8 cellular contexts compared by ENCODE assay signal in the genomic region with DNA sequence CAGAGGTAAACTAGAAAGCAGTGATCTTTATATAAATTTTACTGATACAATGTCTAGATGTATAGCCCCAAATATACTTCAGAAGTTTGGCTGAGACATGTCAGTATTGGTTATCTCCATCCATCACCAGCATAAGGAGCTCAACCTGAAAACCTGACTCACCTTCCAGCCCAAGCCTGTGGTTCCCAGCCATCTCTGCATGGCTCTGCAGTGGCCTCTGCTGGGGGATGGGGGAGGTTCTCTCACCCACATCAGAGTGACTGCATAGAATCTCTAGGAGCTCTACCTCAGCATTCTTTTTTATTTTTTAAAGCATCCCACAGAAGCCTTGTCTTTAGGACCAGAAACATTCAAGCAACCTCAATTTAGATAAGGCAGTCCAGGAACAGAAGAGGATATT. TPM values are rescaled to one million over a fixed set of nuclear protein-coding genes. Genes with fewer than 3 reads are reported as not detected.
DNase-seq lines count a peak whose midpoint lies in the region; ATAC-seq and TF ChIP-seq lines count a peak whose summit lies in the region.

No MANE protein-coding gene starts in this region.

- TF ChIP-seq CTCF in GM12865 (IDR thresholded peaks at IDR 0.05; ENCODE audit: insufficient read depth, low read depth, low read length, missing control alignments) (peak; percentile 84), KMS-11 (conservative IDR thresholded peaks at IDR 0.05; ENCODE audit: low read depth, low read length) (peak; percentile 73), chondrocyte (IDR thresholded peaks at IDR 0.05) (peak; percentile 74), nephron (IDR thresholded peaks at IDR 0.05; ENCODE audit: unreplicated experiment in 3 of 3) (peak; percentile 39 to 49 (median 40)), upper lobe of right lung (IDR thresholded peaks at IDR 0.05) (peak; percentile 48)

- peaks cover 80% of the 10 kb centered on the region for H3K4me1 ChIP-seq in KMS-11 (ENCODE audit: low read depth, poor library complexity, severe bottlenecking)
- peaks cover 33% of the 10 kb centered on the region for H3K4me1 ChIP-seq in upper lobe of right lung

- no peaks in the 10 kb centered on the region for H3K27me3 ChIP-seq in KMS-11 (ENCODE audit: insufficient read depth, low read depth)
- H3K27me3 ChIP-seq in upper lobe of right lung, result no peaks in the 10 kb centered on the region

- H3K27me3 Mint-ChIP-seq in chondrocyte (ENCODE audit: low read depth), result no peaks in the 10 kb centered on the region
- peaks cover 3% of the 10 kb centered on the region for H3K27me3 Mint-ChIP-seq in nephron (ENCODE audit: low read depth)

- DNase-seq in GM12865 (ENCODE audit: low read depth) (peak; percentile 81), chondrocyte (ENCODE audit: low spot score) (no peak), upper lobe of right lung (no peak)
- DNase-seq in activated CD4-positive, alpha-beta T cell treated with anti-CD3 and anti-CD28 coated beads for 24 hours (ENCODE audit: low read depth in 2 of 2), result peak; percentile 67 to 74

- H3K27ac Mint-ChIP-seq in chondrocyte (ENCODE audit: unreplicated experiment), result peak overlapping the region; percentile 28
- no peak overlapping the region for H3K27ac Mint-ChIP-seq in nephron

- H3K9ac ChIP-seq in KMS-11, result no peak overlapping the region

- H3K36me3 ChIP-seq in KMS-11 (ENCODE audit: insufficient read depth) (no peaks in the 10 kb centered on the region), upper lobe of right lung (no peaks in the 10 kb centered on the region)

- H3K4me3 ChIP-seq in GM12865 (ENCODE audit: low read depth, low read length) (no peak overlapping the region), KMS-11 (IDR thresholded peaks at IDR 0.05; ENCODE audit: insufficient read depth, low read depth, low read length) (no peak overlapping the region), upper lobe of right lung (no peak overlapping the region)

- H3K4me1 Mint-ChIP-seq in chondrocyte (ENCODE audit: low read depth) (peaks cover 39% of the 10 kb centered on the region), nephron (peaks cover 41% of the 10 kb centered on the region)

- H3K36me3 Mint-ChIP-seq in chondrocyte (ENCODE audit: low read depth), result no peaks in the 10 kb centered on the region
- no peaks in the 10 kb centered on the region for H3K36me3 Mint-ChIP-seq in nephron (ENCODE audit: low read depth)

- H3K79me2 ChIP-seq in KMS-11 (ENCODE audit: insufficient read depth, low read depth), result peaks cover 100% of the 10 kb centered on the region

- H3K27ac ChIP-seq in KMS-11 (peak overlapping the region; percentile 15; the same call in 1 of the 2 replicates), upper lobe of right lung (no peak overlapping the region)

- no peak overlapping the region for H3K4me3 Mint-ChIP-seq in chondrocyte (ENCODE audit: unreplicated experiment)
- no peak overlapping the region for H3K4me3 Mint-ChIP-seq in nephron

- H4K20me1 ChIP-seq in KMS-11 (ENCODE audit: insufficient read depth), result peaks cover 100% of the 10 kb centered on the region

- intact Hi-C loops in upper lobe of right lung (cut with DNase I), result no loop called here

- no peaks in the 10 kb centered on the region for H3K9me3 ChIP-seq in upper lobe of right lung

- no peak overlapping the region for H2AFZ ChIP-seq in KMS-11 (ENCODE audit: low read depth)

- peak overlapping the region; percentile 41 for H3K4me2 ChIP-seq in KMS-11

- ATAC-seq in GM21717 (IDR thresholded peaks at IDR 0.05; ENCODE audit: unreplicated experiment) (peak; percentile 83), upper lobe of right lung (peak; percentile 81), GM19328 (IDR thresholded peaks at IDR 0.05; ENCODE audit: unreplicated experiment) (no peak)

- H3K9me3 Mint-ChIP-seq in chondrocyte (ENCODE audit: low read depth) (no peaks in the 10 kb centered on the region), nephron (no peaks in the 10 kb centered on the region)

RNA-seq across cellular contexts. Expression of a gene that starts 27.3 kb away (rescaled TPM):
- 80.3 to 90.6 TPM (median 81.1 TPM) in 3 replicates for total RNA-seq in chondrocyte
- 87.5 TPM for total RNA-seq in upper lobe of right lung

RNA-seq across cellular contexts. Expression of a gene that starts 54.3 kb away (rescaled TPM):
- not detected in 3 replicates for total RNA-seq in chondrocyte
- not detected for total RNA-seq in upper lobe of right lung

Comparison
In these comparisons a context has a peak if more than half of its experiments do, and no peak if none do; other contexts are left out.
1. DNase-seq: peak in GM12865 (single experiment) and activated CD4-positive, alpha-beta T cell treated with anti-CD3 and anti-CD28 coated beads for 24 hours (2 of 2); none in chondrocyte (single experiment) and upper lobe of right lung (single experiment).
2. Peak in every context shown above with its lines, with median percentiles within 50 percentile points of each other: CTCF ChIP-seq.